In the genomic region with DNA sequence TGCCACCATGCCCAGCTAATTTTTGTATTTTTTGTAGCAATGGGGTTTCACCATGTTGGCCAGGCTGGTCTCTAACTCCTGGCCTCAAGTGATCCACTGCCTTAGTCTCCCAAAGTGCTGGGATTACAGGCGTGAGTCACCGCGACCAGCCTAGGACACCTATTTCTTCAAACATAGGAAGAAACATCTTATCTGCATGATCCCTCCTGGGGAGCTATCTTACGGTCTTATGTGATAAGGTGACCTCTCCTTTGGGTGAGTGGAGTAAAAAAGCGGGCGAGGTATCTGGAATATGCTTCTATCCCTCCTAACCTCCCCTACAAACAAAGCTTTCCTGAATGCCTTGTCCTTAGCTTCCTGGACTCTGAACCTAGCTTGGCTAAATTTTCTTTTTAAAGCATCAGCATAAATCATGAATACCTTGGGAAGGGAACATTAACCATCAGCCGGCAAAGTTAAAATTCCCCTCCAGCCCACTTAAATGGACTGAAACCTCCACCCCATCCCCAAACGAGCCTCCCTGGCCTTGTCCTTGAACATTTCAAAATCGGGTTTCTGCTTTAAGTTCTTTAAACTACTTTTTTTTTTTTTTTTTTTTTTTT, we compare ENCODE assay signal across 1 cellular context.
A peak's percentile ranks its signal among the peaks of the same experiment; 100 is the strongest.
TF ChIP-seq lines count a peak whose summit lies in the region.

No MANE protein-coding gene starts in this region.

TF ChIP-seq in K562, 482 proteins besides CTCF, POLR2A, EP300 and RAD21 (continued from another document and continues in another):
- TF ChIP-seq, protein P1, sequence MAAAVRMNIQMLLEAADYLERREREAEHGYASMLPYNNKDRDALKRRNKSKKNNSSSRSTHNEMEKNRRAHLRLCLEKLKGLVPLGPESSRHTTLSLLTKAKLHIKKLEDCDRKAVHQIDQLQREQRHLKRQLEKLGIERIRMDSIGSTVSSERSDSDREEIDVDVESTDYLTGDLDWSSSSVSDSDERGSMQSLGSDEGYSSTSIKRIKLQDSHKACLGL (CRISPR knock-in tag; IDR thresholded peaks at IDR 0.05; ENCODE audit: borderline replicate concordance, poor library complexity, severe bottlenecking), result no peak
- TF ChIP-seq ILK (tag; IDR thresholded peaks at IDR 0.05; ENCODE audit: borderline replicate concordance, low read depth), result no peak
- TF ChIP-seq, protein P2, sequence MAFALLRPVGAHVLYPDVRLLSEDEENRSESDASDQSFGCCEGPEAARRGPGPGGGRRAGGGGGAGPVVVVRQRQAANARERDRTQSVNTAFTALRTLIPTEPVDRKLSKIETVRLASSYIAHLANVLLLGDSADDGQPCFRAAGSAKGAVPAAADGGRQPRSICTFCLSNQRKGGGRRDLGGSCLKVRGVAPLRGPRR (CRISPR knock-in tag; IDR thresholded peaks at IDR 0.05), result no peak
- no peak for TF ChIP-seq COPS2 (conservative IDR thresholded peaks at IDR 0.05)
- TF ChIP-seq PHB (CRISPR knock-in tag; IDR thresholded peaks at IDR 0.05), result no peak
- TF ChIP-seq ZNF3 (CRISPR knock-in tag; IDR thresholded peaks at IDR 0.05), result no peak
- no peak for TF ChIP-seq ZFX (CRISPR knock-in tag; IDR thresholded peaks at IDR 0.05)
- no peak for TF ChIP-seq ZNF445 (CRISPR knock-in tag; IDR thresholded peaks at IDR 0.05; ENCODE audit: low read depth)
- TF ChIP-seq CHD1 (IDR thresholded peaks at IDR 0.05; ENCODE audit: low read length), result no peak
- no peak for TF ChIP-seq CSDE1 (IDR thresholded peaks at IDR 0.05)
- TF ChIP-seq, protein P3, sequence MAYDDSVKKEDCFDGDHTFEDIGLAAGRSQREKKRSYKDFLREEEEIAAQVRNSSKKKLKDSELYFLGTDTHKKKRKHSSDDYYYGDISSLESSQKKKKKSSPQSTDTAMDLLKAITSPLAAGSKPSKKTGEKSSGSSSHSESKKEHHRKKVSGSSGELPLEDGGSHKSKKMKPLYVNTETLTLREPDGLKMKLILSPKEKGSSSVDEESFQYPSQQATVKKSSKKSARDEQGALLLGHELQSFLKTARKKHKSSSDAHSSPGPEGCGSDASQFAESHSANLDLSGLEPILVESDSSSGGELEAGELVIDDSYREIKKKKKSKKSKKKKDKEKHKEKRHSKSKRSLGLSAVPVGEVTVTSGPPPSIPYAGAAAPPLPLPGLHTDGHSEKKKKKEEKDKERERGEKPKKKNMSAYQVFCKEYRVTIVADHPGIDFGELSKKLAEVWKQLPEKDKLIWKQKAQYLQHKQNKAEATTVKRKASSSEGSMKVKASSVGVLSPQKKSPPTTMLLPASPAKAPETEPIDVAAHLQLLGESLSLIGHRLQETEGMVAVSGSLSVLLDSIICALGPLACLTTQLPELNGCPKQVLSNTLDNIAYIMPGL (CRISPR knock-in tag; IDR thresholded peaks at IDR 0.05), result no peak
- TF ChIP-seq STAT5B (CRISPR knock-in tag; IDR thresholded peaks at IDR 0.05), result no peak
- TF ChIP-seq, protein P4, sequence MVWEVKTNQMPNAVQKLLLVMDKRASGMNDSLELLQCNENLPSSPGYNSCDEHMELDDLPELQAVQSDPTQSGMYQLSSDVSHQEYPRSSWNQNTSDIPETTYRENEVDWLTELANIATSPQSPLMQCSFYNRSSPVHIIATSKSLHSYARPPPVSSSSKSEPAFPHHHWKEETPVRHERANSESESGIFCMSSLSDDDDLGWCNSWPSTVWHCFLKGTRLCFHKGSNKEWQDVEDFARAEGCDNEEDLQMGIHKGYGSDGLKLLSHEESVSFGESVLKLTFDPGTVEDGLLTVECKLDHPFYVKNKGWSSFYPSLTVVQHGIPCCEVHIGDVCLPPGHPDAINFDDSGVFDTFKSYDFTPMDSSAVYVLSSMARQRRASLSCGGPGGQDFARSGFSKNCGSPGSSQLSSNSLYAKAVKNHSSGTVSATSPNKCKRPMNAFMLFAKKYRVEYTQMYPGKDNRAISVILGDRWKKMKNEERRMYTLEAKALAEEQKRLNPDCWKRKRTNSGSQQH (CRISPR knock-in tag; IDR thresholded peaks at IDR 0.05), result no peak
- peak; percentile 42; the same call in 1 of the 2 replicates for TF ChIP-seq ESRRA (IDR thresholded peaks at IDR 0.05; ENCODE audit: borderline replicate concordance, low read depth)
- TF ChIP-seq ZKSCAN3 (CRISPR knock-in tag; IDR thresholded peaks at IDR 0.05), result no peak
- TF ChIP-seq EP400 (IDR thresholded peaks at IDR 0.05), result no peak
- TF ChIP-seq CEBPB (tag; IDR thresholded peaks at IDR 0.05), result no peak
- TF ChIP-seq, protein P5, sequence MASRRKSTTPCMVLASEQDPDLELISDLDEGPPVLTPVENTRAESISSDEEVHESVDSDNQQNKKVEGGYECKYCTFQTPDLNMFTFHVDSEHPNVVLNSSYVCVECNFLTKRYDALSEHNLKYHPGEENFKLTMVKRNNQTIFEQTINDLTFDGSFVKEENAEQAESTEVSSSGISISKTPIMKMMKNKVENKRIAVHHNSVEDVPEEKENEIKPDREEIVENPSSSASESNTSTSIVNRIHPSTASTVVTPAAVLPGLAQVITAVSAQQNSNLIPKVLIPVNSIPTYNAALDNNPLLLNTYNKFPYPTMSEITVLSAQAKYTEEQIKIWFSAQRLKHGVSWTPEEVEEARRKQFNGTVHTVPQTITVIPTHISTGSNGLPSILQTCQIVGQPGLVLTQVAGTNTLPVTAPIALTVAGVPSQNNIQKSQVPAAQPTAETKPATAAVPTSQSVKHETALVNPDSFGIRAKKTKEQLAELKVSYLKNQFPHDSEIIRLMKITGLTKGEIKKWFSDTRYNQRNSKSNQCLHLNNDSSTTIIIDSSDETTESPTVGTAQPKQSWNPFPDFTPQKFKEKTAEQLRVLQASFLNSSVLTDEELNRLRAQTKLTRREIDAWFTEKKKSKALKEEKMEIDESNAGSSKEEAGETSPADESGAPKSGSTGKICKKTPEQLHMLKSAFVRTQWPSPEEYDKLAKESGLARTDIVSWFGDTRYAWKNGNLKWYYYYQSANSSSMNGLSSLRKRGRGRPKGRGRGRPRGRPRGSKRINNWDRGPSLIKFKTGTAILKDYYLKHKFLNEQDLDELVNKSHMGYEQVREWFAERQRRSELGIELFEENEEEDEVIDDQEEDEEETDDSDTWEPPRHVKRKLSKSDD (conservative IDR thresholded peaks at IDR 0.05; ENCODE audit: low read length), result no peak
- no peak for TF ChIP-seq NFE2L1 (tag; IDR thresholded peaks at IDR 0.05; ENCODE audit: borderline replicate concordance, low read depth)
- TF ChIP-seq, protein P6, sequence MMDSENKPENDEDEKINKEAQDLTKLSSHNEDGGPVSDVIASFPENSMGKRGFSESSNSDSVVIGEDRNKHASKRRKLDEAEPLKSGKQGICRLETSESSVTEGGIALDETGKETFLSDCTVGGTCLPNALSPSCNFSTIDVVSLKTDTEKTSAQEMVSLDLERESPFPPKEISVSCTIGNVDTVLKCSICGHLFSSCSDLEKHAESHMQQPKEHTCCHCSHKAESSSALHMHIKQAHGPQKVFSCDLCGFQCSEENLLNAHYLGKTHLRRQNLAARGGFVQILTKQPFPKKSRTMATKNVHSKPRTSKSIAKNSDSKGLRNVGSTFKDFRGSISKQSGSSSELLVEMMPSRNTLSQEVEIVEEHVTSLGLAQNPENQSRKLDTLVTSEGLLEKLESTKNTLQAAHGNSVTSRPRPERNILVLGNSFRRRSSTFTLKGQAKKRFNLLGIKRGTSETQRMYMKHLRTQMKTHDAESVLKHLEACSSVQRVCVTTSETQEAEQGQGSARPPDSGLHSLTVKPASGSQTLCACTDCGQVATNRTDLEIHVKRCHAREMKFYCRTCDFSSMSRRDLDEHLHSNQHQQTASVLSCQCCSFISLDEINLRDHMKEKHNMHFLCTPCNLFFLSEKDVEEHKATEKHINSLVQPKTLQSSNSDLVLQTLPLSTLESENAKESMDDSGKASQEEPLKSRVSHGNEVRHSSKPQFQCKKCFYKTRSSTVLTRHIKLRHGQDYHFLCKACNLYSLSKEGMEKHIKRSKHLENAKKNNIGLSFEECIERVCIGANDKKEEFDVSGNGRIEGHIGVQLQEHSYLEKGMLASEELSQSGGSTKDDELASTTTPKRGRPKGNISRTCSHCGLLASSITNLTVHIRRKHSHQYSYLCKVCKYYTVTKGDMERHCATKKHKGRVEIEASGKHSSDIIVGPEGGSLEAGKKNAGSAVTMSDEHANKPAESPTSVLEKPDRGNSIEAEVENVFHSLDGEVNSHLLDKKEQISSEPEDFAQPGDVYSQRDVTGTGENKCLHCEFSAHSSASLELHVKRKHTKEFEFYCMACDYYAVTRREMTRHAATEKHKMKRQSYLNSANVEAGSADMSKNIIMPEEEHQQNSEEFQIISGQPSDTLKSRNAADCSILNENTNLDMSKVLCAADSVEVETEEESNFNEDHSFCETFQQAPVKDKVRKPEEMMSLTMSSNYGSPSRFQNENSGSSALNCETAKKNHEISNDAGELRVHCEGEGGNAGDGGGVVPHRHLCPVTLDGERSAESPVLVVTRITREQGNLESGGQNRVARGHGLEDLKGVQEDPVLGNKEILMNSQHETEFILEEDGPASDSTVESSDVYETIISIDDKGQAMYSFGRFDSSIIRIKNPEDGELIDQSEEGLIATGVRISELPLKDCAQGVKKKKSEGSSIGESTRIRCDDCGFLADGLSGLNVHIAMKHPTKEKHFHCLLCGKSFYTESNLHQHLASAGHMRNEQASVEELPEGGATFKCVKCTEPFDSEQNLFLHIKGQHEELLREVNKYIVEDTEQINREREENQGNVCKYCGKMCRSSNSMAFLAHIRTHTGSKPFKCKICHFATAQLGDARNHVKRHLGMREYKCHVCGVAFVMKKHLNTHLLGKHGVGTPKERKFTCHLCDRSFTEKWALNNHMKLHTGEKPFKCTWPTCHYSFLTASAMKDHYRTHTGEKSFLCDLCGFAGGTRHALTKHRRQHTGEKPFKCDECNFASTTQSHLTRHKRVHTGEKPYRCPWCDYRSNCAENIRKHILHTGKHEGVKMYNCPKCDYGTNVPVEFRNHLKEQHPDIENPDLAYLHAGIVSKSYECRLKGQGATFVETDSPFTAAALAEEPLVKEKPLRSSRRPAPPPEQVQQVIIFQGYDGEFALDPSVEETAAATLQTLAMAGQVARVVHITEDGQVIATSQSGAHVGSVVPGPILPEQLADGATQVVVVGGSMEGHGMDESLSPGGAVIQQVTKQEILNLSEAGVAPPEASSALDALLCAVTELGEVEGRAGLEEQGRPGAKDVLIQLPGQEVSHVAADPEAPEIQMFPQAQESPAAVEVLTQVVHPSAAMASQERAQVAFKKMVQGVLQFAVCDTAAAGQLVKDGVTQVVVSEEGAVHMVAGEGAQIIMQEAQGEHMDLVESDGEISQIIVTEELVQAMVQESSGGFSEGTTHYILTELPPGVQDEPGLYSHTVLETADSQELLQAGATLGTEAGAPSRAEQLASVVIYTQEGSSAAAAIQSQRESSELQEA (IDR thresholded peaks at IDR 0.05; ENCODE audit: low read depth), result no peak
- TF ChIP-seq, protein P7, sequence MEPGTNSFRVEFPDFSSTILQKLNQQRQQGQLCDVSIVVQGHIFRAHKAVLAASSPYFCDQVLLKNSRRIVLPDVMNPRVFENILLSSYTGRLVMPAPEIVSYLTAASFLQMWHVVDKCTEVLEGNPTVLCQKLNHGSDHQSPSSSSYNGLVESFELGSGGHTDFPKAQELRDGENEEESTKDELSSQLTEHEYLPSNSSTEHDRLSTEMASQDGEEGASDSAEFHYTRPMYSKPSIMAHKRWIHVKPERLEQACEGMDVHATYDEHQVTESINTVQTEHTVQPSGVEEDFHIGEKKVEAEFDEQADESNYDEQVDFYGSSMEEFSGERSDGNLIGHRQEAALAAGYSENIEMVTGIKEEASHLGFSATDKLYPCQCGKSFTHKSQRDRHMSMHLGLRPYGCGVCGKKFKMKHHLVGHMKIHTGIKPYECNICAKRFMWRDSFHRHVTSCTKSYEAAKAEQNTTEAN (CRISPR knock-in tag; IDR thresholded peaks at IDR 0.05), result no peak
- no peak for TF ChIP-seq ZNF696 (CRISPR knock-in tag; conservative IDR thresholded peaks at IDR 0.05)
- TF ChIP-seq ZNF12 (CRISPR knock-in tag; IDR thresholded peaks at IDR 0.05), result no peak
- TF ChIP-seq, protein P8, sequence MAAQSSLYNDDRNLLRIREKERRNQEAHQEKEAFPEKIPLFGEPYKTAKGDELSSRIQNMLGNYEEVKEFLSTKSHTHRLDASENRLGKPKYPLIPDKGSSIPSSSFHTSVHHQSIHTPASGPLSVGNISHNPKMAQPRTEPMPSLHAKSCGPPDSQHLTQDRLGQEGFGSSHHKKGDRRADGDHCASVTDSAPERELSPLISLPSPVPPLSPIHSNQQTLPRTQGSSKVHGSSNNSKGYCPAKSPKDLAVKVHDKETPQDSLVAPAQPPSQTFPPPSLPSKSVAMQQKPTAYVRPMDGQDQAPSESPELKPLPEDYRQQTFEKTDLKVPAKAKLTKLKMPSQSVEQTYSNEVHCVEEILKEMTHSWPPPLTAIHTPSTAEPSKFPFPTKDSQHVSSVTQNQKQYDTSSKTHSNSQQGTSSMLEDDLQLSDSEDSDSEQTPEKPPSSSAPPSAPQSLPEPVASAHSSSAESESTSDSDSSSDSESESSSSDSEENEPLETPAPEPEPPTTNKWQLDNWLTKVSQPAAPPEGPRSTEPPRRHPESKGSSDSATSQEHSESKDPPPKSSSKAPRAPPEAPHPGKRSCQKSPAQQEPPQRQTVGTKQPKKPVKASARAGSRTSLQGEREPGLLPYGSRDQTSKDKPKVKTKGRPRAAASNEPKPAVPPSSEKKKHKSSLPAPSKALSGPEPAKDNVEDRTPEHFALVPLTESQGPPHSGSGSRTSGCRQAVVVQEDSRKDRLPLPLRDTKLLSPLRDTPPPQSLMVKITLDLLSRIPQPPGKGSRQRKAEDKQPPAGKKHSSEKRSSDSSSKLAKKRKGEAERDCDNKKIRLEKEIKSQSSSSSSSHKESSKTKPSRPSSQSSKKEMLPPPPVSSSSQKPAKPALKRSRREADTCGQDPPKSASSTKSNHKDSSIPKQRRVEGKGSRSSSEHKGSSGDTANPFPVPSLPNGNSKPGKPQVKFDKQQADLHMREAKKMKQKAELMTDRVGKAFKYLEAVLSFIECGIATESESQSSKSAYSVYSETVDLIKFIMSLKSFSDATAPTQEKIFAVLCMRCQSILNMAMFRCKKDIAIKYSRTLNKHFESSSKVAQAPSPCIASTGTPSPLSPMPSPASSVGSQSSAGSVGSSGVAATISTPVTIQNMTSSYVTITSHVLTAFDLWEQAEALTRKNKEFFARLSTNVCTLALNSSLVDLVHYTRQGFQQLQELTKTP (IDR thresholded peaks at IDR 0.05; ENCODE audit: low read depth in 1 of 2, partially characterized antibody in 2 of 2), result no peak
- no peak for TF ChIP-seq U2AF1 (optimal IDR thresholded peaks at IDR 0.05; ENCODE audit: low read depth, low read length)
- TF ChIP-seq SRF (CRISPR knock-in tag; IDR thresholded peaks at IDR 0.05), result no peak
- TF ChIP-seq POLR2AphosphoS5 (IDR thresholded peaks at IDR 0.05; ENCODE audit: control insufficient read depth, insufficient read depth, low read depth, low read length), result no peak
- TF ChIP-seq NONO (IDR thresholded peaks at IDR 0.05; ENCODE audit: low read depth in 2 of 2, low read length in 1 of 2), result no peak
- TF ChIP-seq DPF2 (IDR thresholded peaks at IDR 0.05), result peak; percentile 92
- no peak for TF ChIP-seq ETV5 (CRISPR knock-in tag; IDR thresholded peaks at IDR 0.05; ENCODE audit: low read depth)
- TF ChIP-seq KHSRP (IDR thresholded peaks at IDR 0.05), result no peak
- no peak for TF ChIP-seq THRAP3 (IDR thresholded peaks at IDR 0.05; ENCODE audit: borderline replicate concordance)
- TF ChIP-seq HNRNPUL1 (IDR thresholded peaks at IDR 0.05; ENCODE audit: low read length), result no peak
- TF ChIP-seq MIER1 (IDR thresholded peaks at IDR 0.05; ENCODE audit: low read depth), result no peak
- no peak for TF ChIP-seq MEF2D (tag; conservative IDR thresholded peaks at IDR 0.05; ENCODE audit: low read depth)
- no peak for TF ChIP-seq KLF10 (CRISPR knock-in tag; IDR thresholded peaks at IDR 0.05)
